Comparison of ENCODE assay signal across 24 cellular contexts in genomic region chr10:5958077-5958476, GRCh38. TPM values are rescaled to one million over a fixed set of nuclear protein-coding genes. Genes with fewer than 3 reads are reported as not detected.
DNase-seq lines count a peak whose midpoint lies in the region; ATAC-seq and TF ChIP-seq lines count a peak whose summit lies in the region.
"Had no signal": no experiment of that assay in that cellular context is flagged by ENCODE, and none has a peak within 500 bp of the region (broad histone marks: within the 10 kb centered on the region; RNA-seq: fewer than 3 reads in every experiment).

No MANE protein-coding gene starts in this region.

- POLR2A ChIA-PET in MCF 10A (lab: Yijun Ruan, JAX): interaction anchor here (0.6 to 2.0 kb wide), 2 partner anchors 16 to 247 kb away, joined by 3 to 6 read pairs; no protein-coding TSS in a partner anchor

- H3K27me3 Mint-ChIP-seq in MCF 10A (ENCODE audit: insufficient read depth, unreplicated experiment): no peaks in the 10 kb centered on the region

- no peak overlapping the region for H2AFZ ChIP-seq in fibroblast of lung (ENCODE audit: low read length)

- H3K4me2 ChIP-seq in fibroblast of lung (ENCODE audit: extremely low read depth, insufficient read depth, low read length): no peak overlapping the region
- H3K4me2 ChIP-seq: BLaER1 had no signal

- no peak overlapping the region for H3K4me3 Mint-ChIP-seq in MCF 10A (ENCODE audit: unreplicated experiment)
- H3K4me3 Mint-ChIP-seq: natural killer cell had no signal

- H3K36me3 ChIP-seq in breast epithelium (no peaks in the 10 kb centered on the region), fibroblast of lung (ENCODE audit: control insufficient read depth, insufficient read depth, low read length) (no peaks in the 10 kb centered on the region)
- H3K36me3 ChIP-seq: ovary, right atrium auricular region, thyroid gland had no signal

- no peak for TF ChIP-seq POLR2A in breast epithelium (IDR thresholded peaks at IDR 0.05)

- TF ChIP-seq CTCF in MCF 10A (IDR thresholded peaks at IDR 0.05; ENCODE audit: unreplicated experiment) (no peak), breast epithelium (IDR thresholded peaks at IDR 0.05) (no peak), fibroblast of lung (conservative IDR thresholded peaks at IDR 0.05 in 1 of 2, IDR thresholded peaks at IDR 0.05 in 1 of 2; ENCODE audit: low read depth in 1 of 2, low read length in 2 of 2) (no peak)

- DNase-seq in MCF 10A (ENCODE audit: unreplicated experiment) (peak; percentile 54), breast epithelium (ENCODE audit: low spot score in 2 of 2) (no peak), amniotic stem cell (lab: John Stamatoyannopoulos, UW) (peak; percentile 50), fibroblast of lung (ENCODE audit: low read depth in 2 of 2) (peak; percentile 61 to 90), NCI-H2171 (lab: John Stamatoyannopoulos, UW) (no peak), NCI-H1436 (lab: John Stamatoyannopoulos, UW) (no peak)
- DNase-seq: activated naive CD4-positive, alpha-beta T cell treated with Interleukin-2 at 50 U/mL for 16 hours; activated T-cell treated with anti-CD3 and anti-CD28 coated beads, Interleukin-2, amount 50 U/mL, for 1 hour; effector CD8-positive, alpha-beta T cell; natural killer cell; NCI-H1105 treated with DMSO at 0.1 percent for 48 hours; stimulated activated CD4-positive, alpha-beta T cell treated with anti-CD3 and anti-CD28 coated beads, Interleukin-12 subunit alpha, Interleukin-12 subunit beta, amount 100 ng/mL, for 4 hours; stimulated activated CD4-positive, alpha-beta T cell treated with anti-CD3 and anti-CD28 coated beads, Interleukin-4, amount 100 ng/mL, for 4 hours; stimulated activated naive CD8-positive, alpha-beta T cell treated with anti-CD3 and anti-CD28 coated beads, Interleukin-15, Interleukin-2, amounts not matched to agents 100 U/mL and 50 U/mL, for 24 hours; SW 1271; thyroid gland had no signal

- no peaks in the 10 kb centered on the region for H3K79me2 ChIP-seq in fibroblast of lung (ENCODE audit: control insufficient read depth, insufficient read depth, low read length)

- H3K9me3 ChIP-seq in breast epithelium (no peaks in the 10 kb centered on the region), fibroblast of lung (ENCODE audit: control insufficient read depth, insufficient read depth, low read depth, low read length) (no peaks in the 10 kb centered on the region)
- H3K9me3 ChIP-seq: BLaER1, esophagus muscularis mucosa, ovary, right atrium auricular region, thyroid gland had no signal

- ATAC-seq in HG03159 (IDR thresholded peaks at IDR 0.05; ENCODE audit: unreplicated experiment): no peak
- ATAC-seq in HG02623 (IDR thresholded peaks at IDR 0.05; ENCODE audit: unreplicated experiment): no peak
- ATAC-seq: activated CD4-positive, CD25-positive, alpha-beta regulatory T cell treated with anti-CD3 and anti-CD28 coated beads, Interleukin-2, amount 50 U/mL, for 24 hours; left colon; natural killer cell; stimulated activated naive CD8-positive, alpha-beta T cell treated with anti-CD3 and anti-CD28 coated beads, Interleukin-15, Interleukin-2, amounts not matched to agents 100 U/mL and 50 U/mL, for 24 hours had no signal

- intact Hi-C loops in MCF 10A (cut with micrococcal nuclease): no loop called here
- intact Hi-C loops in breast epithelium (cut with DNase I; ENCODE audit: low total_unique reads): no loop called here

- H3K4me3 ChIP-seq in breast epithelium: no peak overlapping the region
- no peak overlapping the region for H3K4me3 ChIP-seq in fibroblast of lung (replicated peaks in 1 of 4; ENCODE audit: control extremely low read depth in 1 of 4, insufficient read depth in 1 of 4, low read depth in 3 of 4, low read length in 4 of 4)
- H3K4me3 ChIP-seq: BLaER1, esophagus muscularis mucosa, ovary, right atrium auricular region, thyroid gland had no signal

- peaks cover 16% of the 10 kb centered on the region for H3K4me1 Mint-ChIP-seq in MCF 10A (ENCODE audit: insufficient read depth, unreplicated experiment)
- H3K4me1 Mint-ChIP-seq: natural killer cell had no signal

- no peaks in the 10 kb centered on the region for H3K27me3 ChIP-seq in breast epithelium
- H3K27me3 ChIP-seq in fibroblast of lung (ENCODE audit: control insufficient read depth, insufficient read depth, low read length): no peaks in the 10 kb centered on the region
- H3K27me3 ChIP-seq: BLaER1, esophagus muscularis mucosa, ovary, right atrium auricular region, thyroid gland had no signal

- H3K9ac ChIP-seq in fibroblast of lung (ENCODE audit: insufficient read depth, low read length): no peak overlapping the region
- H3K9ac ChIP-seq: BLaER1 had no signal

- no peak overlapping the region for H3K27ac ChIP-seq in breast epithelium
- H3K27ac ChIP-seq in fibroblast of lung (ENCODE audit: insufficient read depth, low read length): no peak overlapping the region
- H3K27ac ChIP-seq: BLaER1, esophagus muscularis mucosa, ovary, right atrium auricular region, thyroid gland had no signal

- CTCF ChIA-PET in MCF 10A (lab: Yijun Ruan, JAX): interaction anchor here (0.7 kb wide), 1 partner anchor 60 kb away, joined by 3 read pairs; no protein-coding TSS in a partner anchor

- no peaks in the 10 kb centered on the region for H3K36me3 Mint-ChIP-seq in MCF 10A (ENCODE audit: insufficient read depth, unreplicated experiment)
- H3K36me3 Mint-ChIP-seq: natural killer cell had no signal

- no peaks in the 10 kb centered on the region for H4K20me1 ChIP-seq in fibroblast of lung (ENCODE audit: control insufficient read depth, extremely low read depth, insufficient read depth, low read length)
- H4K20me1 ChIP-seq: BLaER1 had no signal

- BruUV-seq in MCF 10A (replicated peaks; lab: Mats Ljungman, UMichigan): no TSS peak

- H3K4me1 ChIP-seq in breast epithelium: no peaks in the 10 kb centered on the region
- H3K4me1 ChIP-seq in fibroblast of lung (ENCODE audit: control insufficient read depth, extremely low read depth, insufficient read depth, low read length): no peaks in the 10 kb centered on the region
- H3K4me1 ChIP-seq: BLaER1, right atrium auricular region, thyroid gland had no signal

- no peaks in the 10 kb centered on the region for H3K9me3 Mint-ChIP-seq in MCF 10A (ENCODE audit: unreplicated experiment)
- H3K9me3 Mint-ChIP-seq: natural killer cell had no signal

- no peak overlapping the region for H3K27ac Mint-ChIP-seq in MCF 10A (ENCODE audit: low read depth, unreplicated experiment)
- H3K27ac Mint-ChIP-seq: natural killer cell had no signal

RNA-seq across cellular contexts. Expression of gene IL15RA, which starts 19.3 kb away (rescaled TPM):
- 6.0 and 7.9 TPM in 2 replicates for total RNA-seq in MCF 10A (2022)
- 10 to 100 TPM; 15.1 to 35.7 (median 25.9) TPM for total RNA-seq in breast epithelium
- 9.2 and 13.7 TPM in 2 replicates for total RNA-seq in fibroblast of lung
- 5.9 and 8.4 TPM in 2 replicates for polyA plus RNA-seq in fibroblast of lung
- 7.4 and 10.5 TPM in 2 replicates for polyA plus RNA-seq in fibroblast of lung (2012)
- polyA minus RNA-seq in fibroblast of lung (ENCODE audit: low replicate concordance): 8.6 and 12.3 TPM in 2 replicates

Comparison
In these comparisons a context has a peak if more than half of its experiments do, and no peak if none do; other contexts are left out.
1. DNase-seq: peak in MCF 10A (single experiment), amniotic stem cell (single experiment) and fibroblast of lung (2 of 2); none in breast epithelium (0 of 2), NCI-H2171 (single experiment) and NCI-H1436 (single experiment).